31 cellular contexts compared by ENCODE assay signal in genomic region chr9:93990448-93990847, GRCh38. TPM values are rescaled to one million over a fixed set of nuclear protein-coding genes. Genes with fewer than 3 reads are reported as not detected.
"Had no signal": no experiment of that assay in that cellular context is flagged by ENCODE, and none has a peak within 500 bp of the region (broad histone marks: within the 10 kb centered on the region; RNA-seq: fewer than 3 reads in every experiment).

No MANE protein-coding gene starts in this region.

- H3K36me3 ChIP-seq: stomach, suprapubic skin, thoracic aorta, thyroid gland, tibial artery, tibial nerve, transverse colon, upper lobe of left lung, upper lobe of right lung, uterus, vagina had no signal

- H3K9me3 ChIP-seq: testis, thyroid gland, uterus, vagina had no signal

- H3K4me3 ChIP-seq: stomach, suprapubic skin, testis, thoracic aorta, thyroid gland, tibial artery, tibial nerve, transverse colon, upper lobe of left lung, upper lobe of right lung, uterus, vagina had no signal

- H3K4me1 ChIP-seq: stomach, suprapubic skin, testis, thyroid gland, tibial artery, tibial nerve, transverse colon, upper lobe of left lung, upper lobe of right lung, uterus, vagina had no signal

- ATAC-seq: stimulated activated effector memory CD8-positive, alpha-beta T cell treated with anti-CD3 and anti-CD28 coated beads, Interleukin-12 subunit alpha, Interleukin-12 subunit beta, amount 100 ng/mL, for 72 hours; stimulated activated memory B cell treated with anti-CD40 and anti-IgM and Interleukin-4, amounts not matched to agents 10 μg/mL and 1 μg/mL and 100 μg/mL, for 72 hours; stimulated activated naive B cell treated with anti-CD40 and anti-IgM and Interleukin-4, amounts not matched to agents 10 μg/mL and 1 μg/mL and 100 μg/mL, for 72 hours; stimulated activated naive CD8-positive, alpha-beta T cell treated with anti-CD3 and anti-CD28 coated beads, Interleukin-15, amount 100 ng/mL, for 72 hours; stimulated activated naive CD8-positive, alpha-beta T cell treated with anti-CD3 and anti-CD28 coated beads, Interleukin-15, Interleukin-2, amounts not matched to agents 100 U/mL and 50 U/mL, for 24 hours; upper lobe of right lung had no signal

- H3K27me3 ChIP-seq: stomach, suprapubic skin, testis, thyroid gland, tibial artery, tibial nerve, upper lobe of left lung, upper lobe of right lung, uterus, vagina had no signal

- H3K27ac ChIP-seq: stomach, suprapubic skin, testis, thoracic aorta, thyroid gland, tibial artery, tibial nerve, transverse colon, upper lobe of left lung, upper lobe of right lung, uterus, vagina had no signal

- DNase-seq: stimulated activated CD4-positive, alpha-beta T cell treated with anti-CD3 and anti-CD28 coated beads, Interleukin-2, amount 100 ng/mL, for 48 hours; stimulated activated CD4-positive, alpha-beta T cell treated with anti-CD3 and anti-CD28 coated beads, Interleukin-4, amount 100 ng/mL, for 1 hour; stimulated activated CD4-positive, alpha-beta T cell treated with anti-CD3 and anti-CD28 coated beads, Interleukin-4, amount 100 ng/mL, for 24 hours; stimulated activated CD4-positive, alpha-beta T cell treated with anti-CD3 and anti-CD28 coated beads, Interleukin-4, amount 100 ng/mL, for 4 hours; stimulated activated CD8-positive, alpha-beta memory T cell treated with anti-CD3 and anti-CD28 coated beads, Interleukin-4, amount 100 ng/mL, for 48 hours; stimulated activated naive B cell treated with anti-CD40 and anti-IgM and Interleukin-4, amounts not matched to agents 10 μg/mL and 1 μg/mL and 100 μg/mL, for 72 hours; stimulated activated naive CD4-positive, alpha-beta T cell; stimulated activated naive CD4-positive, alpha-beta T cell treated with Interleukin-2 at 50 U/mL for 16 hours; stimulated activated naive CD8-positive, alpha-beta T cell treated with anti-CD3 and anti-CD28 coated beads, Interleukin-15, amount 100 ng/mL, for 72 hours; stimulated activated naive CD8-positive, alpha-beta T cell treated with anti-CD3 and anti-CD28 coated beads, Interleukin-15, Interleukin-2, amounts not matched to agents 100 U/mL and 50 U/mL, for 24 hours; stomach; substantia nigra; testis; thyroid gland; tibial artery; transverse colon; trophoblast cell; upper lobe of left lung; upper lobe of right lung; uterus had no signal

- FAIRE-seq: urothelium cell line had no signal

RNA-seq across cellular contexts. Expression of gene BARX1, which starts 35.3 kb away (rescaled TPM):
- total RNA-seq: subcutaneous adipose tissue, suprapubic skin, temporal lobe, thoracic aorta, tibial nerve, transverse colon, upper lobe of left lung, upper lobe of right lung, ureter, urinary bladder, vagina had no signal
- polyA plus RNA-seq: urinary bladder had no signal
